In the genomic region with DNA sequence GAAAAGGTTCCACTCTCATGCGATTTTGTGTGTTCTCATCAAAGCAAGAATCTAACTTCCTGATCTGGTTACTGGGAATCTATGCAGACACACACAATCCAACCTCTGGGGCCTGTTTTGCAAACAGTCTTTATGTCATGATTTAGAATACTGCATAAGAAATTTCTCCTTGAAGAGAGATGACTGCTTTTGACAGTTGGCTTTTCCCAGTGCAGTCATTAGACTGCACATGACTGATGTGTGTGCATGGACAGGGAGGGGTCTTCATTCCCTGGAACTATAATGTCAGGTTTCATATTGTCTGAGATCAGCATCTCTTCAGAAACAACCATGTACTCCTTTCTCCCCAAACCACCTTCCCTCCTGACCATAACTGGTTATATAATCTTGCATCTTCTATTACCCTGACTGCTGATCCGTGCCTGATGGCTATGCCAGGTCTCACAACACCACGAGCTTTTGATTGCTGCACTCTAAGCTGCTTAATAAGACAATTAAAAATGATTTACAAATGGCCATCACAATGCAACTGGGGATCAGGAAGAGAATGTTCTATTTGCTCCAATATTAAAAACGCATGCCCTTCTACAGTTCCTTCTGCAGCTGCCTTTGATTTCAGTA, we compare ENCODE assay signal across 16 cellular contexts.
"Had no signal": no experiment of that assay in that cellular context is flagged by ENCODE, and none has a peak within 500 bp of the region (broad histone marks: within the 10 kb centered on the region; RNA-seq: fewer than 3 reads in every experiment).

No MANE protein-coding gene starts in this region.

- H3K27ac ChIP-seq: colonic mucosa, hepatocyte, neutrophil had no signal

- H3K4me3 ChIP-seq: colonic mucosa, hepatocyte, smooth muscle cell had no signal

- H3K36me3 ChIP-seq: colonic mucosa, neutrophil had no signal

- H3K4me1 ChIP-seq: colonic mucosa had no signal

- DNase-seq: colonic mucosa; effector CD4-positive, alpha-beta T cell; endodermal cell; foreskin melanocyte; head of caudate nucleus; kidney; left cardiac atrium; naive thymus-derived CD4-positive, alpha-beta T cell; nephron progenitor cell; posterior cingulate gyrus; right cardiac atrium; stimulated activated CD4-positive, alpha-beta T cell treated with anti-CD3 and anti-CD28 coated beads, Interleukin-2, amount 100 ng/mL, for 48 hours; stimulated activated naive CD4-positive, alpha-beta T cell treated with Interleukin-2 at 50 U/mL for 16 hours had no signal

- H3K9me3 ChIP-seq: colonic mucosa, neutrophil had no signal

- H3K27me3 ChIP-seq: colonic mucosa, hepatocyte, neutrophil had no signal
